18 cellular contexts compared by ENCODE assay signal in genomic region chr1:246078888-246079252, GRCh38.
A peak's percentile ranks its signal among the peaks of the same experiment; 100 is the strongest.
DNase-seq lines count a peak whose midpoint lies in the region; ATAC-seq and TF ChIP-seq lines count a peak whose summit lies in the region.
"Had no signal": no experiment of that assay in that cellular context is flagged by ENCODE, and none has a peak within 500 bp of the region (broad histone marks: within the 10 kb centered on the region; RNA-seq: fewer than 3 reads in every experiment).

No MANE protein-coding gene starts in this region.

- peak overlapping the region; percentile 0 for H3K27ac Mint-ChIP-seq in activated naive CD4-positive, alpha-beta T cell treated with anti-CD3 and anti-CD28 coated beads, Interleukin-2, amount 10 ng/mL, durations not matched to agents 7 days and 5 days
- H3K27ac Mint-ChIP-seq in CD4-positive, CD25-positive, alpha-beta regulatory T cell, result peak overlapping the region in 2 of 3 donors; percentile 48 to 82
- peak overlapping the region; percentile 63 for H3K27ac Mint-ChIP-seq in chondrocyte (ENCODE audit: unreplicated experiment)
- no peak overlapping the region for H3K27ac Mint-ChIP-seq in CD4-positive, alpha-beta T cell
- H3K27ac Mint-ChIP-seq: B cell; CD8-positive, alpha-beta T cell had no signal

- no peaks in the 10 kb centered on the region for H3K9me3 ChIP-seq in CD4-positive, CD25-positive, alpha-beta regulatory T cell (ENCODE audit: control insufficient read depth in 2 of 2, low read length in 2 of 2)
- no peaks in the 10 kb centered on the region for H3K9me3 ChIP-seq in hepatocyte (ENCODE audit: low read depth)
- H3K9me3 ChIP-seq in CD4-positive, alpha-beta T cell (ENCODE audit: control insufficient read depth, low read length), result peaks cover 8% of the 10 kb centered on the region

- H3K9me3 Mint-ChIP-seq in activated naive CD4-positive, alpha-beta T cell treated with anti-CD3 and anti-CD28 coated beads, Interleukin-2, amount 10 ng/mL, durations not matched to agents 7 days and 5 days, result peaks cover 11% of the 10 kb centered on the region
- peaks cover 0 to 9% (median 2%) of the 10 kb centered on the region in 7 donors for H3K9me3 Mint-ChIP-seq in CD4-positive, CD25-positive, alpha-beta regulatory T cell
- peaks cover 10% of the 10 kb centered on the region for H3K9me3 Mint-ChIP-seq in chondrocyte (ENCODE audit: low read depth)
- H3K9me3 Mint-ChIP-seq in CD4-positive, alpha-beta T cell, result peaks cover 7% of the 10 kb centered on the region

- TF ChIP-seq CTCF in VCaP (conservative IDR thresholded peaks at IDR 0.05), result no peak
- no peak for TF ChIP-seq CTCF in chondrocyte (IDR thresholded peaks at IDR 0.05)
- no peak for TF ChIP-seq CTCF in hepatocyte (IDR thresholded peaks at IDR 0.05; ENCODE audit: poor library complexity)
- TF ChIP-seq CTCF in CD4-positive, alpha-beta T cell (IDR thresholded peaks at IDR 0.05), result no peak

- H3K4me1 Mint-ChIP-seq in activated naive CD4-positive, alpha-beta T cell treated with anti-CD3 and anti-CD28 coated beads, Interleukin-2, amount 10 ng/mL, durations not matched to agents 7 days and 5 days, result no peaks in the 10 kb centered on the region
- peaks cover 10 to 34% (median 21%) of the 10 kb centered on the region in 4 donors for H3K4me1 Mint-ChIP-seq in CD4-positive, CD25-positive, alpha-beta regulatory T cell
- peaks cover 57% of the 10 kb centered on the region for H3K4me1 Mint-ChIP-seq in chondrocyte (ENCODE audit: low read depth)
- H3K4me1 Mint-ChIP-seq in CD4-positive, alpha-beta T cell (ENCODE audit: low read depth), result no peaks in the 10 kb centered on the region
- H3K4me1 Mint-ChIP-seq: B cell had no signal

- no peak overlapping the region for H3K4me2 ChIP-seq in hepatocyte
- H3K4me2 ChIP-seq: A549; BLaER1 treated with 17β-estradiol and CSF1 and Interleukin-3, amounts not matched to agents 10 nM and 100 nM had no signal

- H3K4me1 ChIP-seq in CD4-positive, CD25-positive, alpha-beta regulatory T cell (ENCODE audit: control insufficient read depth, insufficient read depth, low read length, poor library complexity, severe bottlenecking), result peaks cover 18% of the 10 kb centered on the region
- H3K4me1 ChIP-seq in hepatocyte (ENCODE audit: insufficient read depth), result no peaks in the 10 kb centered on the region
- H3K4me1 ChIP-seq: A549; BLaER1 treated with 17β-estradiol and CSF1 and Interleukin-3, amounts not matched to agents 10 nM and 100 nM had no signal

- no peaks in the 10 kb centered on the region for H3K27me3 Mint-ChIP-seq in activated naive CD4-positive, alpha-beta T cell treated with anti-CD3 and anti-CD28 coated beads, Interleukin-2, amount 10 ng/mL, durations not matched to agents 7 days and 5 days
- H3K27me3 Mint-ChIP-seq in CD4-positive, CD25-positive, alpha-beta regulatory T cell, result no peaks in the 10 kb centered on the region
- H3K27me3 Mint-ChIP-seq in chondrocyte (ENCODE audit: low read depth), result no peaks in the 10 kb centered on the region
- H3K27me3 Mint-ChIP-seq in CD4-positive, alpha-beta T cell, result no peaks in the 10 kb centered on the region
- H3K27me3 Mint-ChIP-seq: B cell had no signal

- 96% methylated on average over 1 of the region's 1 CpG for WGBS in hepatocyte (ENCODE audit: low lambda C conversion rate, missing lambda C conversion rate)

- no peak overlapping the region for H2AFZ ChIP-seq in hepatocyte

- H3K9me2 ChIP-seq in hepatocyte (replicated peaks; ENCODE audit: insufficient read depth), result no peaks in the 10 kb centered on the region

- POLR2A ChIA-PET in CD4-positive, alpha-beta T cell (lab: Charles Lee), result no interaction called here

- no peaks in the 10 kb centered on the region for H4K20me1 ChIP-seq in hepatocyte (ENCODE audit: insufficient read depth, poor library complexity, severe bottlenecking)
- H4K20me1 ChIP-seq: BLaER1 treated with 17β-estradiol and CSF1 and Interleukin-3, amounts not matched to agents 10 nM and 100 nM had no signal

- ATAC-seq in CD4-positive, CD25-positive, alpha-beta regulatory T cell (ENCODE audit: low read depth in 2 of 2), result no peak
- no peak for ATAC-seq in CD4-positive, alpha-beta T cell (ENCODE audit: poor library complexity)
- ATAC-seq: A549; CD8-positive, alpha-beta T cell had no signal

- no peaks in the 10 kb centered on the region for H3K27me3 ChIP-seq in CD4-positive, CD25-positive, alpha-beta regulatory T cell (ENCODE audit: control insufficient read depth, insufficient read depth, low read length)
- H3K27me3 ChIP-seq in hepatocyte, result no peaks in the 10 kb centered on the region
- H3K27me3 ChIP-seq in CD4-positive, alpha-beta T cell (ENCODE audit: control insufficient read depth, insufficient read depth, low read length), result no peaks in the 10 kb centered on the region
- H3K27me3 ChIP-seq: BLaER1 treated with 17β-estradiol and CSF1 and Interleukin-3, amounts not matched to agents 10 nM and 100 nM had no signal

- H3K36me3 Mint-ChIP-seq in activated naive CD4-positive, alpha-beta T cell treated with anti-CD3 and anti-CD28 coated beads, Interleukin-2, amount 10 ng/mL, durations not matched to agents 7 days and 5 days, result peaks cover 1% of the 10 kb centered on the region
- H3K36me3 Mint-ChIP-seq in CD4-positive, CD25-positive, alpha-beta regulatory T cell, result peaks cover 5% of the 10 kb centered on the region
- no peaks in the 10 kb centered on the region for H3K36me3 Mint-ChIP-seq in chondrocyte (ENCODE audit: low read depth)
- peaks cover 15% of the 10 kb centered on the region for H3K36me3 Mint-ChIP-seq in CD4-positive, alpha-beta T cell (ENCODE audit: low read depth)

- no peaks in the 10 kb centered on the region for H3K36me3 ChIP-seq in CD4-positive, CD25-positive, alpha-beta regulatory T cell (ENCODE audit: control insufficient read depth, insufficient read depth, low read length)
- no peaks in the 10 kb centered on the region for H3K36me3 ChIP-seq in hepatocyte (replicated peaks; ENCODE audit: insufficient read depth, low read depth)

- CTCF ChIA-PET in activated naive CD4-positive, alpha-beta T cell treated with anti-CD3 and anti-CD28 coated beads, Interleukin-2, amount 10 ng/mL, durations not matched to agents 7 days and 5 days (lab: Charles Lee), result no interaction called here
- CTCF ChIA-PET in CD4-positive, alpha-beta T cell (lab: Charles Lee), result no interaction called here

- H3K79me2 ChIP-seq in hepatocyte, result no peaks in the 10 kb centered on the region

- H3K27ac ChIP-seq in CD4-positive, CD25-positive, alpha-beta regulatory T cell (ENCODE audit: insufficient read depth, low read length, poor library complexity, severe bottlenecking), result no peak overlapping the region
- peak overlapping the region; percentile 34; the same call in 1 of the 2 replicates for H3K27ac ChIP-seq in VCaP
- no peak overlapping the region for H3K27ac ChIP-seq in hepatocyte
- no peak overlapping the region for H3K27ac ChIP-seq in CD4-positive, alpha-beta T cell (ENCODE audit: low read depth, low read length)
- H3K27ac ChIP-seq: 22Rv1; A549; BLaER1 treated with 17β-estradiol and CSF1 and Interleukin-3, amounts not matched to agents 10 nM and 100 nM; C4-2B had no signal

- H3K4me3 Mint-ChIP-seq in activated naive CD4-positive, alpha-beta T cell treated with anti-CD3 and anti-CD28 coated beads, Interleukin-2, amount 10 ng/mL, durations not matched to agents 7 days and 5 days, result no peak overlapping the region
- no peak overlapping the region for H3K4me3 Mint-ChIP-seq in CD4-positive, CD25-positive, alpha-beta regulatory T cell
- no peak overlapping the region for H3K4me3 Mint-ChIP-seq in chondrocyte (ENCODE audit: unreplicated experiment)
- H3K4me3 Mint-ChIP-seq in CD4-positive, alpha-beta T cell, result no peak overlapping the region
- H3K4me3 Mint-ChIP-seq: B cell; CD8-positive, alpha-beta T cell had no signal

- H3K4me3 ChIP-seq in CD4-positive, CD25-positive, alpha-beta regulatory T cell (ENCODE audit: low read depth, low read length), result no peak overlapping the region
- H3K4me3 ChIP-seq in hepatocyte, result no peak overlapping the region
- H3K4me3 ChIP-seq: A549; BLaER1 treated with 17β-estradiol and CSF1 and Interleukin-3, amounts not matched to agents 10 nM and 100 nM had no signal

- DNase-seq in activated naive CD4-positive, alpha-beta T cell treated with anti-CD3 and anti-CD28 coated beads, Interleukin-2, amount 10 ng/mL, durations not matched to agents 7 days and 5 days, result no peak
- DNase-seq in activated naive CD4-positive, alpha-beta T cell treated with Interleukin-2 at 50 U/mL for 16 hours, result no peak
- no peak for DNase-seq in CD4-positive, CD25-positive, alpha-beta regulatory T cell
- DNase-seq in chondrocyte (ENCODE audit: low spot score), result no peak
- DNase-seq in hepatocyte (ENCODE audit: low spot score), result no peak
- DNase-seq in CD4-positive, alpha-beta T cell, result no peak
- DNase-seq in activated CD4-positive, alpha-beta T cell treated with anti-CD3 and anti-CD28 coated beads for 1 hour, result no peak
- DNase-seq: AML-193; Caco-2; Calu3; CD8-positive, alpha-beta T cell; DMS79 treated with DMSO at 0.1 percent for 48 hours had no signal

- intact Hi-C loops in CD4-positive, alpha-beta T cell (cut with DNase I, micrococcal nuclease), result no loop called here
